12 cellular contexts compared by ENCODE assay signal in the genomic region with DNA sequence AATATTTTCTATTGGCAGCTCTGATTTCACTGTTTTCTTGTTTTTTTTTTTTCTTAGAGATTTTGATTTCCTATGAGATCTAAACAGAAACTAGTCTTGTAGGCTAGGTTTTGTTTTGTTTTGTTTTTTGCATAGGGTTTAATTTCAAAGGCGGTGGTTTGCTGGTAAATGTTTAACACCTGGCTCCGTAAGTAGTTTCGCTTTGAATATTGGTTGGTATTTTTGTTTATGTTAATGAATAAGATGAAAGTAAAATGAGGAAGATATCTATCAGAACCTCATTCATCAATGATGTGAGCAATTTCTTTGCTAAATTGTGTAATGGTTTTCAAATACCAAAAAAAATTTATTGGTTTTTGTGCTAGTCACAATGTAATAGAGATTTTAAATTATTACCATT. TPM values are rescaled to one million over a fixed set of nuclear protein-coding genes. Genes with fewer than 3 reads are reported as not detected.
DNase-seq lines count a peak whose midpoint lies in the region; ATAC-seq and TF ChIP-seq lines count a peak whose summit lies in the region.
"Had no signal": no experiment of that assay in that cellular context is flagged by ENCODE, and none has a peak within 500 bp of the region (broad histone marks: within the 10 kb centered on the region; RNA-seq: fewer than 3 reads in every experiment).

No MANE protein-coding gene starts in this region.

- H3K4me1 ChIP-seq in SK-N-SH (ENCODE audit: control insufficient read depth in 1 of 2, insufficient read depth in 2 of 2, low read depth in 1 of 2, low read length in 1 of 2) = no peaks in the 10 kb centered on the region
- H3K4me1 ChIP-seq in uterus = no peaks in the 10 kb centered on the region

- WGBS in SK-N-SH (ENCODE audit: low lambda C conversion rate) = 96% methylated on average over 3 of the region's 3 CpGs

- intact Hi-C loops in uterus (cut with DNase I; ENCODE audit: low total_unique reads) = no loop called here

- no peaks in the 10 kb centered on the region for H3K27me3 ChIP-seq in SK-N-SH (ENCODE audit: insufficient read depth)
- no peaks in the 10 kb centered on the region for H3K27me3 ChIP-seq in uterus

- peak; percentile 77 for ATAC-seq in GM19455 (IDR thresholded peaks at IDR 0.05; ENCODE audit: unreplicated experiment)
- peak; percentile 67 for ATAC-seq in HG02884 (IDR thresholded peaks at IDR 0.05; ENCODE audit: unreplicated experiment)
- ATAC-seq in HG03565 (IDR thresholded peaks at IDR 0.05; ENCODE audit: unreplicated experiment) = peak; percentile 90
- ATAC-seq: activated CD8-positive, alpha-beta memory T cell treated with anti-CD3 and anti-CD28 coated beads, Interleukin-2, amount 10 ng/mL, durations not matched to agents 7 days and 5 days had no signal

- H3K4me3 ChIP-seq in GM12865 (ENCODE audit: low read depth, low read length) = no peak overlapping the region
- no peak overlapping the region for H3K4me3 ChIP-seq in SK-N-SH (ENCODE audit: low read depth in 2 of 2, low read length in 1 of 2)
- H3K4me3 ChIP-seq in uterus = no peak overlapping the region

- TF ChIP-seq RAD21 in SK-N-SH (IDR thresholded peaks at IDR 0.05; ENCODE audit: low read length) = no peak

- H3K9ac ChIP-seq in SK-N-SH = no peak overlapping the region

- no peak overlapping the region for H3K4me2 ChIP-seq in SK-N-SH

- no peak overlapping the region for H2AFZ ChIP-seq in SK-N-SH (ENCODE audit: low read depth)

- no peaks in the 10 kb centered on the region for H3K36me3 ChIP-seq in SK-N-SH (replicated peaks in 1 of 2; ENCODE audit: control insufficient read depth in 1 of 2, insufficient read depth in 2 of 2, low read length in 1 of 2)
- H3K36me3 ChIP-seq in uterus = no peaks in the 10 kb centered on the region

- no peak for TF ChIP-seq POLR2A in uterus (IDR thresholded peaks at IDR 0.05)

- H3K27ac ChIP-seq in SK-N-SH (ENCODE audit: low read depth in 2 of 2, low read length in 1 of 2) (no peak overlapping the region), uterus (no peak overlapping the region)

- H4K20me1 ChIP-seq in SK-N-SH (ENCODE audit: insufficient read depth) = no peaks in the 10 kb centered on the region

- H3K9me2 ChIP-seq in SK-N-SH = no peaks in the 10 kb centered on the region

- DNase-seq in GM12865 (ENCODE audit: low read depth) (peak; percentile 65), ecto neural progenitor cell (ENCODE audit: low spot score) (no peak), SK-N-SH (no peak), GM19240 (ENCODE audit: insufficient read length, low spot score) (no peak), uterus (no peak)
- DNase-seq: activated CD8-positive, alpha-beta memory T cell treated with anti-CD3 and anti-CD28 coated beads, Interleukin-2, amount 10 ng/mL, durations not matched to agents 7 days and 5 days; HFFc6; immature natural killer cell; NK-92 treated with Interleukin-12 subunit alpha and Interleukin-12 subunit beta, amount 100 ng/mL, for 24 hours had no signal

- no peaks in the 10 kb centered on the region for H3K79me2 ChIP-seq in SK-N-SH (ENCODE audit: insufficient read depth)

- POLR2A ChIA-PET in SK-N-SH (lab: Yijun Ruan, JAX) = no interaction called here

- CTCF ChIA-PET in SK-N-SH (lab: Yijun Ruan, JAX) = interaction anchor here (1.3 kb wide), 1 partner anchor 14 kb away, joined by 4 read pairs; no protein-coding TSS in a partner anchor

- no peak for TF ChIP-seq EP300 in SK-N-SH (IDR thresholded peaks at IDR 0.05; ENCODE audit: borderline replicate concordance in 1 of 2, low read depth in 1 of 2, low read length in 1 of 2)

- TF ChIP-seq CTCF in GM12865 (IDR thresholded peaks at IDR 0.05; ENCODE audit: insufficient read depth, low read depth, low read length, missing control alignments) = no peak
- no peak for TF ChIP-seq CTCF in SK-N-SH (IDR thresholded peaks at IDR 0.05)
- no peak for TF ChIP-seq CTCF in uterus (IDR thresholded peaks at IDR 0.05)

- no peaks in the 10 kb centered on the region for H3K9me3 ChIP-seq in SK-N-SH
- H3K9me3 ChIP-seq in uterus = no peaks in the 10 kb centered on the region

- no peaks in the 10 kb centered on the region for H3F3A ChIP-seq in SK-N-SH (replicated peaks; ENCODE audit: insufficient read depth)

TF ChIP-seq in SK-N-SH, 30 proteins besides CTCF, POLR2A, EP300 and RAD21:
- TF ChIP-seq SMC3 (IDR thresholded peaks at IDR 0.05; ENCODE audit: low read depth, low read length) = no peak
- no peak for TF ChIP-seq TEAD4 (IDR thresholded peaks at IDR 0.05; ENCODE audit: borderline replicate concordance, insufficient read depth)
- no peak for TF ChIP-seq TCF12 (IDR thresholded peaks at IDR 0.05)
- TF ChIP-seq JUND (IDR thresholded peaks at IDR 0.05) = no peak
- no peak for TF ChIP-seq NRF1 (IDR thresholded peaks at IDR 0.05; ENCODE audit: low read depth, low read length)
- TF ChIP-seq REST (IDR thresholded peaks at IDR 0.05; ENCODE audit: low read depth, low read length) = no peak
- no peak for TF ChIP-seq EZH2phosphoT487 (IDR thresholded peaks at IDR 0.05; ENCODE audit: borderline replicate concordance, low read depth)

RNA-seq across cellular contexts. Expression of gene TM4SF1, which starts 39.7 kb away (rescaled TPM):
- 209 and 257 TPM in 2 replicates for polyA plus RNA-seq in SK-N-SH (2012; rRNA removed)
- polyA plus RNA-seq in SK-N-SH (2012; cell fraction: cytosol; rRNA removed) = 194 and 219 TPM in 2 replicates
- polyA plus RNA-seq in SK-N-SH (2012; cell fraction: nucleus; rRNA removed) = 231 and 358 TPM in 2 replicates
- total RNA-seq in uterus = 100 to 1,000 TPM; 102 to 118 (median 113) TPM
- total RNA-seq: activated CD8-positive, alpha-beta memory T cell treated with anti-CD3 and anti-CD28 coated beads, Interleukin-2, amount 10 ng/mL, durations not matched to agents 7 days and 5 days had no signal
- polyA plus RNA-seq: immature natural killer cell had no signal

RNA-seq across cellular contexts. Expression of gene TM4SF4, which starts 57.3 kb away (rescaled TPM):
- polyA plus RNA-seq in SK-N-SH (2012; rRNA removed) = 0.08 and 0.10 TPM in 2 replicates
- 0.18 and 0.81 TPM in 2 replicates for polyA plus RNA-seq in SK-N-SH (2012; cell fraction: cytosol; rRNA removed)
- not detected in 2 replicates for polyA plus RNA-seq in SK-N-SH (2012; cell fraction: nucleus; rRNA removed)
- total RNA-seq in uterus = 1 to 10 TPM in 1 of 4 donors, not detected in 3; 5.6 TPM
- total RNA-seq: activated CD8-positive, alpha-beta memory T cell treated with anti-CD3 and anti-CD28 coated beads, Interleukin-2, amount 10 ng/mL, durations not matched to agents 7 days and 5 days had no signal
- polyA plus RNA-seq: immature natural killer cell had no signal
